8 cellular contexts compared by ENCODE assay signal in the genomic region with DNA sequence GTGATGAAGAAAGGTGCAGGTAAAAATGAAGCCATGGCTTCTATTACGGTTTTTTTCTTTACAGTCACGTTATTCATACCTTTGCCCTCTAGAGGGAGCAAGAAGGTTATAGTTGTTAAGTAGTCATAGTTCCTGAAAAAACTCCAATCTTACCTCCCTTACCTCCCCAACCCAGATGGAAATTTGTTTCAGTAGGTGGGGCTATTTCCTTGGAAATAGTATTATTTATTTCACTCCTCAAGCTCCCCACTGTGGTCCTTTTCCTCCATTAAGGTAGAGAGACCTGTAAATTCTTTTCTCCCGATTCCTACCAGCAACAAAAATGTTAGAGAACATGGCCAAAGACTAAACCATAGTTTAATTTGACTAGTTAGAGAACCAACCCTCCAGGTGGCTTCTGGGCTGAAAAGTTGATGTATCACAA. TPM values are rescaled to one million over a fixed set of nuclear protein-coding genes. Genes with fewer than 3 reads are reported as not detected.
DNase-seq lines count a peak whose midpoint lies in the region; ATAC-seq and TF ChIP-seq lines count a peak whose summit lies in the region.

No MANE protein-coding gene starts in this region.

- H3K4me1 ChIP-seq in A673 (ENCODE audit: insufficient read depth, low read length, poor library complexity, severe bottlenecking), result no peaks in the 10 kb centered on the region
- H3K4me1 ChIP-seq in foreskin keratinocyte, result peaks cover 13% of the 10 kb centered on the region
- H3K4me1 ChIP-seq in ovary (ENCODE audit: insufficient read depth), result no peaks in the 10 kb centered on the region

- ATAC-seq in GM18502 (IDR thresholded peaks at IDR 0.05; ENCODE audit: poor library complexity, unreplicated experiment) (peak; percentile 54), foreskin keratinocyte (peak; percentile 77), HG02678 (IDR thresholded peaks at IDR 0.05; ENCODE audit: unreplicated experiment) (no peak), HG02884 (IDR thresholded peaks at IDR 0.05; ENCODE audit: unreplicated experiment) (no peak)

- POLR2A ChIA-PET in A673 (lab: Charles Lee; ENCODE audit: low non-redundant PET), result no interaction called here

- TF ChIP-seq EP300 in ovary (IDR thresholded peaks at IDR 0.05), result no peak

- intact Hi-C loops in A673 (cut with micrococcal nuclease; ENCODE audit: unreplicated experiment) (loop anchor here (1.0 to 5.0 kb wide), 3 partner anchors 369 to 696 kb away; a partner anchor contains a TSS), ovary (cut with DNase I) (loop anchor here (2.0 to 10.0 kb wide), 4 partner anchors 491 to 694 kb away; no protein-coding TSS in a partner anchor)

- CTCF ChIA-PET in A673 (lab: Charles Lee), result interaction anchor here (0.6 to 2.2 kb wide), 6 partner anchors 18 to 496 kb away, joined by 3 to 29 read pairs (median 10); a partner anchor contains a TSS

- H3K4me3 ChIP-seq in A673 (ENCODE audit: low read depth, low read length, poor library complexity, severe bottlenecking) (no peak overlapping the region), ovary (no peak overlapping the region)

- no peak for TF ChIP-seq POLR2A in ovary (IDR thresholded peaks at IDR 0.05)

- peak; percentile 85 for DNase-seq in A673 (ENCODE audit: low spot score)
- peak; percentile 39 to 60 for DNase-seq in NCI-H187 (lab: John Stamatoyannopoulos, UW)
- DNase-seq in SW480 (ENCODE audit: low spot score), result peak; percentile 78
- DNase-seq in foreskin keratinocyte, result peak; percentile 61 to 83
- no peak for DNase-seq in ovary

- TF ChIP-seq CTCF in A673 (conservative IDR thresholded peaks at IDR 0.05; ENCODE audit: low read depth, low read length), result peak; percentile 79
- TF ChIP-seq CTCF in foreskin keratinocyte (conservative IDR thresholded peaks at IDR 0.05), result peak; percentile 100
- TF ChIP-seq CTCF in ovary (IDR thresholded peaks at IDR 0.05), result peak; percentile 24 to 94 (median 91)

- H3K27me3 ChIP-seq in A673 (replicated peaks; ENCODE audit: insufficient read depth, low read depth, low read length, poor library complexity), result no peaks in the 10 kb centered on the region
- no peaks in the 10 kb centered on the region for H3K27me3 ChIP-seq in foreskin keratinocyte
- H3K27me3 ChIP-seq in ovary, result no peaks in the 10 kb centered on the region

- H3K27ac ChIP-seq in A673 (ENCODE audit: low read depth, low read length, poor library complexity, severe bottlenecking) (no peak overlapping the region), foreskin keratinocyte (peak overlapping the region; percentile 7), ovary (no peak overlapping the region)

- H3K36me3 ChIP-seq in A673 (ENCODE audit: insufficient read depth, low read length, poor library complexity, severe bottlenecking) (no peaks in the 10 kb centered on the region), ovary (no peaks in the 10 kb centered on the region)

- no peaks in the 10 kb centered on the region for H3K9me3 ChIP-seq in A673 (ENCODE audit: low read depth, low read length, poor library complexity, severe bottlenecking)
- H3K9me3 ChIP-seq in ovary, result no peaks in the 10 kb centered on the region

- 14 to 16% (median 14%) methylated on average over 3 of the region's 3 CpGs for WGBS in ovary, 3 donors

- BruUV-seq in A673 (replicated peaks; lab: Mats Ljungman, UMichigan), result no TSS peak

RNA-seq across cellular contexts. Expression of a gene that starts 43.4 kb away (rescaled TPM):
- total RNA-seq in A673 (2021), result 57.0 and 60.1 TPM in 2 replicates
- total RNA-seq in foreskin keratinocyte, result 48.6 and 49.4 TPM in 2 replicates
- 17.0 and 20.2 TPM in 2 replicates for polyA plus RNA-seq in foreskin keratinocyte
- 10 to 100 TPM; 14.4 to 28.7 (median 20.7) TPM for total RNA-seq in ovary
- polyA plus RNA-seq in ovary, result 10 to 100 TPM; 11.2 to 18.8 TPM

Comparison
In these comparisons a context has a peak if more than half of its experiments do, and no peak if none do; other contexts are left out.
1. DNase-seq: peak in A673 (single experiment), NCI-H187 (2 of 2), SW480 (single experiment) and foreskin keratinocyte (2 of 2); none in ovary (0 of 5).
2. ATAC-seq: peak in GM18502 (single experiment) and foreskin keratinocyte (single experiment); none in HG02678 (single experiment) and HG02884 (single experiment).
3. Peak in every context shown above with its lines, with median percentiles within 50 percentile points of each other: CTCF ChIP-seq.